15 cellular contexts compared by ENCODE assay signal in genomic region chr7:47816647-47817046, GRCh38.
A peak's percentile ranks its signal among the peaks of the same experiment; 100 is the strongest.
DNase-seq lines count a peak whose midpoint lies in the region; ATAC-seq and TF ChIP-seq lines count a peak whose summit lies in the region.
"Had no signal": no experiment of that assay in that cellular context is flagged by ENCODE, and none has a peak within 500 bp of the region (broad histone marks: within the 10 kb centered on the region; RNA-seq: fewer than 3 reads in every experiment).

No MANE protein-coding gene starts in this region.

- H3K27me3 ChIP-seq in psoas muscle (ENCODE audit: insufficient read depth in 3 of 3, low read length in 2 of 3): no peaks in the 10 kb centered on the region
- no peaks in the 10 kb centered on the region for H3K27me3 ChIP-seq in SJCRH30

- H3K4me1 ChIP-seq in psoas muscle (no peaks in the 10 kb centered on the region), SJCRH30 (no peaks in the 10 kb centered on the region), OCI-LY7 (ENCODE audit: insufficient read depth, low read length, poor library complexity, severe bottlenecking) (peaks cover 9% of the 10 kb centered on the region)

- H3K4me2 ChIP-seq in OCI-LY7 (ENCODE audit: low read length): no peak overlapping the region

- POLR2A ChIA-PET in OCI-LY7 (lab: Charles Lee): no interaction called here

- CTCF ChIA-PET in OCI-LY7 (lab: Charles Lee; ENCODE audit: unreplicated experiment): no interaction called here

- intact Hi-C loops in psoas muscle (cut with DNase I) (loop anchor here (5.0 to 10.0 kb wide), 4 partner anchors 232 to 549 kb away; partner anchors contain the start of gene TNS3 (in 1 of the 2)), OCI-LY7 (cut with micrococcal nuclease; ENCODE audit: unreplicated experiment) (loop anchor here (5.0 kb wide), 1 partner anchor 94 kb away; no protein-coding TSS in a partner anchor)

- H3K36me3 ChIP-seq in psoas muscle (ENCODE audit: insufficient read depth in 1 of 2, low read depth in 1 of 2) (peaks cover 0 to 9% of the 10 kb centered on the region in 2 donors), SJCRH30 (no peaks in the 10 kb centered on the region), OCI-LY7 (ENCODE audit: insufficient read depth, low read length) (no peaks in the 10 kb centered on the region)

- 60 to 76% (median 60%) methylated on average over 4 of the region's 4 CpGs for WGBS in psoas muscle, 3 donors

- BruUV-seq in OCI-LY7 (replicated peaks; lab: Mats Ljungman, UMichigan): no TSS peak

- H3K4me3 ChIP-seq in epithelial cell of esophagus (ENCODE audit: low read length) (no peak overlapping the region), psoas muscle (no peak overlapping the region), coronary artery (no peak overlapping the region), SJCRH30 (no peak overlapping the region), OCI-LY7 (ENCODE audit: low read depth, low read length, poor library complexity, severe bottlenecking) (no peak overlapping the region)

- H3K79me2 ChIP-seq in OCI-LY7 (ENCODE audit: insufficient read depth, low read depth, low read length): no peaks in the 10 kb centered on the region

- peak; percentile 72 for DNase-seq in ELR (ENCODE audit: low read depth)
- peak; percentile 79 for DNase-seq in M059J (ENCODE audit: low read depth)
- DNase-seq in epithelial cell of esophagus (ENCODE audit: low read depth): peak; percentile 46
- peak in 1 of 2 donors; percentile 40 for DNase-seq in psoas muscle
- DNase-seq in coronary artery (ENCODE audit: low spot score): no peak
- DNase-seq in SJCRH30: no peak
- no peak for DNase-seq in OCI-LY7 (ENCODE audit: low spot score)
- DNase-seq: activated CD8-positive, alpha-beta memory T cell treated with anti-CD3 and anti-CD28 coated beads for 24 hours; activated effector memory CD4-positive, alpha-beta T cell treated with Interleukin-2 at 50 U/mL for 16 hours; anterior cingulate cortex; DMS153; Kasumi-1; NCI-H187 treated with DMSO at 0.1 percent for 48 hours; NCI-H524; stimulated activated CD4-positive, alpha-beta T cell treated with anti-CD3 and anti-CD28 coated beads, Interleukin-1b, Interleukin-23, amount 100 ng/mL, for 48 hours had no signal

- TF ChIP-seq CTCF in epithelial cell of esophagus (IDR thresholded peaks at IDR 0.05; ENCODE audit: insufficient read depth, low read depth, low read length, missing control alignments): no peak
- TF ChIP-seq CTCF in psoas muscle (IDR thresholded peaks at IDR 0.05): no peak
- TF ChIP-seq CTCF in coronary artery (IDR thresholded peaks at IDR 0.05): no peak
- TF ChIP-seq CTCF in OCI-LY7 (conservative IDR thresholded peaks at IDR 0.05; ENCODE audit: low read length): no peak

- no peaks in the 10 kb centered on the region for H4K20me1 ChIP-seq in OCI-LY7 (ENCODE audit: insufficient read depth, low read length)

- H3K27ac ChIP-seq in psoas muscle (no peak overlapping the region), coronary artery (peak overlapping the region in 1 of 2 donors; percentile 2), SJCRH30 (no peak overlapping the region), OCI-LY7 (ENCODE audit: low read depth, low read length, poor library complexity, severe bottlenecking) (no peak overlapping the region)

- H2AFZ ChIP-seq in OCI-LY7 (ENCODE audit: low read length): no peak overlapping the region

- ATAC-seq in psoas muscle: peak in 3 of 4 donors; percentile 30 to 43 (median 42)

- H3K9me2 ChIP-seq in OCI-LY7 (ENCODE audit: insufficient read depth, low read length): no peaks in the 10 kb centered on the region

- H3K9me3 ChIP-seq in psoas muscle (no peaks in the 10 kb centered on the region), SJCRH30 (replicated peaks) (no peaks in the 10 kb centered on the region), OCI-LY7 (ENCODE audit: low read length) (no peaks in the 10 kb centered on the region)

Comparison
In these comparisons a context has a peak if more than half of its experiments do, and no peak if none do; other contexts are left out.
1. DNase-seq: peak in ELR (single experiment), M059J (single experiment) and epithelial cell of esophagus (single experiment); none in coronary artery (single experiment), SJCRH30 (0 of 2) and OCI-LY7 (single experiment).